In genomic region chr6:33271608-33272357, GRCh38 we compare ENCODE assay signal across 8 cellular contexts. TPM values are rescaled to one million over a fixed set of nuclear protein-coding genes. Genes with fewer than 3 reads are reported as not detected.
DNase-seq lines count a peak whose midpoint lies in the region; ATAC-seq and TF ChIP-seq lines count a peak whose summit lies in the region.

RPS18 (plus strand) TSS chr6:33272075; CDS start chr6:33272120, 45 bp downstream.
VPS52 (minus strand) TSS chr6:33271876; CDS start chr6:33271675, 201 bp downstream.

- intact Hi-C loops in natural killer cell (cut with micrococcal nuclease), result loop anchor here (1.0 to 2.0 kb wide), 3 partner anchors 18 to 63 kb away; partner anchors contain the start of genes PFDN6, RING1 and WDR46

- H3K36me3 Mint-ChIP-seq in activated T-helper 17 cell treated with anti-CD3 and anti-CD28 coated beads, Interleukin-2, amount 50 U/mL, for 72 hours (ENCODE audit: low read depth), result peaks cover 92% of the 10 kb centered on the region
- peaks cover 17% of the 10 kb centered on the region for H3K36me3 Mint-ChIP-seq in natural killer cell

- peak within 1 kb of the TSS; percentile 88 for H3K4me3 Mint-ChIP-seq in activated T-helper 17 cell treated with anti-CD3 and anti-CD28 coated beads, Interleukin-2, amount 50 U/mL, for 72 hours
- H3K4me3 Mint-ChIP-seq in natural killer cell, result peak within 1 kb of the TSS; percentile 96

- POLR2A ChIA-PET in RWPE1 (lab: Yijun Ruan, JAX; ENCODE audit: low non-redundant PET), result interaction anchor here (1.0 to 2.0 kb wide), 4 partner anchors 11 to 52 kb away, joined by 3 to 10 read pairs (median 4); partner anchors contain the start of genes PFDN6 and WDR46

- ATAC-seq in activated T-helper 17 cell treated with anti-CD3 and anti-CD28 coated beads, Interleukin-2, amount 50 U/mL, for 72 hours (replicated peaks), result peak; percentile 96
- ATAC-seq in natural killer cell, result peak; percentile 86 to 95 (median 91)

- H3K27ac ChIP-seq in RWPE1, result peak within 1 kb of the TSS; percentile 90

- H3K4me1 Mint-ChIP-seq in activated T-helper 17 cell treated with anti-CD3 and anti-CD28 coated beads, Interleukin-2, amount 50 U/mL, for 72 hours, result peaks cover 39% of the 10 kb centered on the region
- H3K4me1 Mint-ChIP-seq in natural killer cell, result peaks cover 58 to 64% of the 10 kb centered on the region in 2 donors

- DNase-seq in Daoy (ENCODE audit: low read depth) (peak; percentile 99), GOT3 (lab: John Stamatoyannopoulos, UW) (peak; percentile 80), LNCaP clone FGC (ENCODE audit: low read depth) (peak; percentile 98), RWPE1 (ENCODE audit: low spot score) (peak; percentile 87), fibroblast of mammary gland (ENCODE audit: low read depth) (peak; percentile 99), natural killer cell (peak; percentile 83)
- DNase-seq in stimulated activated naive CD4-positive, alpha-beta T cell treated with Interleukin-2 at 50 U/mL for 16 hours (lab: John Stamatoyannopoulos, UW), result peak; percentile 89

- no peaks in the 10 kb centered on the region for H3K27me3 Mint-ChIP-seq in activated T-helper 17 cell treated with anti-CD3 and anti-CD28 coated beads, Interleukin-2, amount 50 U/mL, for 72 hours
- H3K27me3 Mint-ChIP-seq in natural killer cell (ENCODE audit: low read depth in 2 of 2), result no peaks in the 10 kb centered on the region

- H3K4me3 ChIP-seq in LNCaP clone FGC (ENCODE audit: low read depth, low read length), result peak within 1 kb of the TSS; percentile 89
- peak within 1 kb of the TSS; percentile 100 for H3K4me3 ChIP-seq in fibroblast of mammary gland (ENCODE audit: control insufficient read depth, low read depth, low read length)

- CTCF ChIA-PET in RWPE1 (lab: Yijun Ruan, JAX), result interaction anchor here (0.5 to 0.6 kb wide), 3 partner anchors 38 to 1803 kb away, joined by 3 read pairs; no protein-coding TSS in a partner anchor

- no peaks in the 10 kb centered on the region for H3K9me3 Mint-ChIP-seq in activated T-helper 17 cell treated with anti-CD3 and anti-CD28 coated beads, Interleukin-2, amount 50 U/mL, for 72 hours
- no peaks in the 10 kb centered on the region for H3K9me3 Mint-ChIP-seq in natural killer cell

- peak within 1 kb of the TSS; percentile 96 for H3K27ac Mint-ChIP-seq in activated T-helper 17 cell treated with anti-CD3 and anti-CD28 coated beads, Interleukin-2, amount 50 U/mL, for 72 hours
- peak within 1 kb of the TSS; percentile 97 to 98 for H3K27ac Mint-ChIP-seq in natural killer cell

- no peak for TF ChIP-seq CTCF in LNCaP clone FGC (IDR thresholded peaks at IDR 0.05; ENCODE audit: control insufficient read depth, extremely low read depth, insufficient read depth)
- TF ChIP-seq CTCF in RWPE1 (conservative IDR thresholded peaks at IDR 0.05; ENCODE audit: low read depth), result no peak
- no peak for TF ChIP-seq CTCF in fibroblast of mammary gland (conservative IDR thresholded peaks at IDR 0.05; ENCODE audit: control insufficient read depth, insufficient read depth, low read depth, low read length)
- no peak for TF ChIP-seq CTCF in natural killer cell (IDR thresholded peaks at IDR 0.05)

RNA-seq across cellular contexts. Expression of gene RPS18, which starts in this region (rescaled TPM):
- total RNA-seq in Daoy (2014; rRNA removed; shearing (Covaris generic)), result 5,669 and 7,419 TPM in 2 replicates
- 1,000 to 10,000 TPM; 3,349 to 4,633 TPM for total RNA-seq in activated T-helper 17 cell treated with anti-CD3 and anti-CD28 coated beads, Interleukin-2, amount 50 U/mL, for 72 hours
- total RNA-seq in natural killer cell, result 1,000 to 10,000 TPM; 1,182 to 1,707 (median 1,500) TPM

RNA-seq across cellular contexts. Expression of gene VPS52, which starts in this region (rescaled TPM):
- total RNA-seq in Daoy (2014; rRNA removed; shearing (Covaris generic)), result 33.4 and 37.4 TPM in 2 replicates
- 10 to 100 TPM; 42.5 to 43.2 TPM for total RNA-seq in activated T-helper 17 cell treated with anti-CD3 and anti-CD28 coated beads, Interleukin-2, amount 50 U/mL, for 72 hours
- 100 to 1,000 TPM in 1 of 3 donors, 10 to 100 TPM in 2; 98.0 to 112 (median 99.4) TPM for total RNA-seq in natural killer cell

Comparison
In these comparisons a context has a peak if more than half of its experiments do, and no peak if none do; other contexts are left out.
1. Peak in every context shown above with its lines: DNase-seq, ATAC-seq, H3K4me3 ChIP-seq and H3K27ac ChIP-seq.